In genomic region chr21:17279663-17280062, GRCh38 we compare ENCODE assay signal across 10 cellular contexts.
"Had no signal": no experiment of that assay in that cellular context is flagged by ENCODE, and none has a peak within 500 bp of the region (broad histone marks: within the 10 kb centered on the region; RNA-seq: fewer than 3 reads in every experiment).

No MANE protein-coding gene starts in this region.

- H3K9me3 ChIP-seq: HAP-1 had no signal

- ATAC-seq: HCT116 had no signal

- H3K27ac Mint-ChIP-seq: H9, HFFc6 had no signal

- H3K4me1 ChIP-seq: HAP-1 had no signal

- H2AFZ ChIP-seq: GM23248 had no signal

- H3K9ac ChIP-seq: GM23248 had no signal

- H3K27ac ChIP-seq: GM23248 had no signal

- H3K4me1 Mint-ChIP-seq: H9 had no signal

- FAIRE-seq: H1, H54 had no signal

- H3K4me3 Mint-ChIP-seq: H9, HFFc6 had no signal

- H3K4me3 ChIP-seq: GM23248, HAP-1 had no signal

- H3K36me3 ChIP-seq: HAP-1 had no signal

- DNase-seq: GM23248, GOT3, H7, H9, HCEC 1CT, HFFc6 had no signal
